In the genomic region with DNA sequence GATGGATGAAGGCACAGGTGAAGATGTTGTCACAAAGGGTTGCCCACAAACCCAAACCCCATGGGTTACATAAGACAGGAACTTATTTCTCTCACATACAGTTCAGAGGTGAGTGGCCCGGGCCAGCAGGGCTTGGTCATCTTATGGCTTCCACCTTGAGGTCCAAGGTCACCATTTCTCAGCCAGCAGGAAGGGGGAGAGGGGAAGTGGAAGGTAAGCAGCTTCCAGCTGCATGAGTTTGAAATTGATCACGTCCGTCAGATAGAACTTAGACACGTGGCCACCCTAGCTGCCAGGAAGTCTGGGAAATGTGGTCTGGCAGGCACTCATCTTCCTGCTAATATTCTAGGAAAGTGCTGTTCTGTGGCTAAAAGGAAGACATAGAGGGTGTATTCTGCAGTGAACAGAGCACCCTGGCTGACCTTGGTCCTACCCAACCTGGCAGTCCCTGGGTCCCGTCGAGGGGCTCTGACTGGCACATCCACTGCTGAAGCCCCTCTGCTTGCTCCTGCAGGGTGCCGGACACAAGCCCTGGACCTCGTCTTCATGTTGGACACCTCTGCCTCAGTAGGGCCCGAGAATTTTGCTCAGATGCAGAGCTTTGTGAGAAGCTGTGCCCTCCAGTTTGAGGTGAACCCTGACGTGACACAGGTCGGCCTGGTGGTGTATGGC, we compare ENCODE assay signal across 15 cellular contexts.
"Had no signal": no experiment of that assay in that cellular context is flagged by ENCODE, and none has a peak within 500 bp of the region (broad histone marks: within the 10 kb centered on the region; RNA-seq: fewer than 3 reads in every experiment).

No MANE protein-coding gene starts in this region.

- H3K4me2 ChIP-seq: hepatocyte had no signal

- DNase-seq: activated CD4-positive, alpha-beta T cell treated with anti-CD3 and anti-CD28 coated beads, Interleukin-2, amount 10 ng/mL, durations not matched to agents 24 days and 14 days; activated CD8-positive, alpha-beta T cell treated with anti-CD3 and anti-CD28 coated beads for 36 hours; activated naive CD4-positive, alpha-beta T cell treated with anti-CD3 and anti-CD28 coated beads for 36 hours; activated T-cell treated with anti-CD3 and anti-CD28 coated beads, Interleukin-2, amount 50 U/mL, for 1 hour; effector memory CD4-positive, alpha-beta T cell; esophagus squamous epithelium; stimulated activated CD4-positive, alpha-beta T cell treated with anti-CD3 and anti-CD28 coated beads, Interleukin-2, amount 100 ng/mL, for 24 hours; stimulated activated naive CD8-positive, alpha-beta T cell treated with anti-CD3 and anti-CD28 coated beads, Interleukin-15, Interleukin-2, amounts not matched to agents 100 U/mL and 50 U/mL, for 24 hours; uterus had no signal

- H3K79me2 ChIP-seq: hepatocyte had no signal

- H3K36me3 ChIP-seq: ascending aorta, esophagus squamous epithelium, neutrophil, uterus had no signal

- H3K4me3 ChIP-seq: ascending aorta, esophagus squamous epithelium, hepatocyte, tibial nerve, uterus had no signal

- H3K27me3 ChIP-seq: ascending aorta, esophagus squamous epithelium, hepatocyte, neutrophil, tibial nerve, uterus had no signal

- H3K4me1 ChIP-seq: ascending aorta, uterus had no signal

- H2AFZ ChIP-seq: hepatocyte had no signal

- ATAC-seq: activated CD8-positive, alpha-beta T cell treated with anti-CD3 and anti-CD28 coated beads for 36 hours; activated T-helper 17 cell treated with anti-CD3 and anti-CD28 coated beads, Interleukin-2, amount 50 U/mL, for 72 hours; left lobe of liver; stimulated activated naive CD8-positive, alpha-beta T cell treated with anti-CD3 and anti-CD28 coated beads, Interleukin-15, Interleukin-2, amounts not matched to agents 100 U/mL and 50 U/mL, for 24 hours had no signal

- H3K27ac ChIP-seq: ascending aorta, esophagus squamous epithelium, hepatocyte, neutrophil, uterus had no signal

- H3K9me3 ChIP-seq: ascending aorta, esophagus squamous epithelium, neutrophil, tibial nerve, uterus had no signal
